8 cellular contexts compared by ENCODE assay signal in the genomic region with DNA sequence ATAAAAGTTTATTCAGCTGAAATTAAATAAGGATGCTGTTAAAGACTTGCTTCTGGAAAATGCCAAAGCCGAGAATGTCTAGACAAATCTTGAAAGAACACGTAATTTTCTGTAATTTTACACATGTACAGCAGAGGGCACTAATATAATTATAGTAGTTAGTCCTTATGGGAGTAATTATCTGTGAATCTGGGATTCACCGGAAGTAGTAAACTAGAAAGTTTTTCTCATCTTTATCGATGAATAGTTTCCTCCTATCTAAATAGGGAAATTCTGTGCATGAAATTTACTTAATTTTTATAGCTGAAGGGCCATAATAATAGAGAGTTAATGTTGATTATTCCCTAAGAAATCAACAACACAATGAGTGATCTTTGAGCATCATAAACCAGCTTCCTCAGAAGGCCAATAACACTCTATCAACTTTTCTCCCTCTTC. TPM values are rescaled to one million over a fixed set of nuclear protein-coding genes. Genes with fewer than 3 reads are reported as not detected.
DNase-seq lines count a peak whose midpoint lies in the region; ATAC-seq, FAIRE-seq and TF ChIP-seq lines count a peak whose summit lies in the region.

No MANE protein-coding gene starts in this region.

- H3K4me1 ChIP-seq in A673 (ENCODE audit: insufficient read depth, low read length, poor library complexity, severe bottlenecking) (no peaks in the 10 kb centered on the region), GM23248 (ENCODE audit: insufficient read depth) (peaks cover 4% of the 10 kb centered on the region; the same call in 1 of the 2 replicates)

- peak; percentile 53 for TF ChIP-seq CTCF in A673 (conservative IDR thresholded peaks at IDR 0.05; ENCODE audit: low read depth, low read length)

- H3F3A ChIP-seq in GM23248 (ENCODE audit: insufficient read depth): no peaks in the 10 kb centered on the region

- POLR2A ChIA-PET in A673 (lab: Charles Lee; ENCODE audit: low non-redundant PET): no interaction called here

- H3K4me2 ChIP-seq in GM23248 (ENCODE audit: unreplicated experiment): peak overlapping the region; percentile 59

- H3K27ac ChIP-seq in A673 (ENCODE audit: low read depth, low read length, poor library complexity, severe bottlenecking) (no peak overlapping the region), GM23248 (no peak overlapping the region)

- in situ Hi-C loops in GM23248 (cut with MboI): no loop called here

- DNase-seq in A673 (ENCODE audit: low spot score) (peak; percentile 48), GM23248 (peak; percentile 72), NCI-H69 (lab: John Stamatoyannopoulos, UW) (peak; percentile 89), myocyte (ENCODE audit: low read depth) (peak; percentile 52)
- no peak for DNase-seq in stimulated activated naive CD4-positive, alpha-beta T cell (lab: John Stamatoyannopoulos, UW)

- BruUV-seq in A673 (replicated peaks; lab: Mats Ljungman, UMichigan): no TSS peak

- H3K36me3 ChIP-seq in A673 (ENCODE audit: insufficient read depth, low read length, poor library complexity, severe bottlenecking) (no peaks in the 10 kb centered on the region), GM23248 (ENCODE audit: low read depth) (no peaks in the 10 kb centered on the region)

- H3K9me3 ChIP-seq in A673 (ENCODE audit: low read depth, low read length, poor library complexity, severe bottlenecking) (no peaks in the 10 kb centered on the region), GM23248 (ENCODE audit: low read depth) (no peaks in the 10 kb centered on the region)

- no peaks in the 10 kb centered on the region for H3K27me3 ChIP-seq in A673 (replicated peaks; ENCODE audit: insufficient read depth, low read depth, low read length, poor library complexity)
- no peaks in the 10 kb centered on the region for H3K27me3 ChIP-seq in GM23248 (replicated peaks; ENCODE audit: insufficient read depth)

- CTCF ChIA-PET in A673 (lab: Charles Lee): interaction anchor here (1.0 kb wide), 1 partner anchor 286 kb away, joined by 3 read pairs; no protein-coding TSS in a partner anchor

- H3K9ac ChIP-seq in GM23248: no peak overlapping the region

- no peak for ATAC-seq in HG02610 (IDR thresholded peaks at IDR 0.05; ENCODE audit: unreplicated experiment)
- no peak for ATAC-seq in activated CD4-positive, CD25-positive, alpha-beta regulatory T cell treated with anti-CD3 and anti-CD28 coated beads, Interleukin-2, amount 50 U/mL, for 24 hours

- H3K4me3 ChIP-seq in A673 (ENCODE audit: low read depth, low read length, poor library complexity, severe bottlenecking): no peak overlapping the region
- peak overlapping the region; percentile 22 for H3K4me3 ChIP-seq in GM23248

- peak overlapping the region; percentile 89 for H2AFZ ChIP-seq in GM23248

- no peaks in the 10 kb centered on the region for H4K20me1 ChIP-seq in GM23248 (ENCODE audit: insufficient read depth)

- peak; percentile 86 for FAIRE-seq in colon (lab: Jason Lieb, UNC)

- no peaks in the 10 kb centered on the region for H3K79me2 ChIP-seq in GM23248 (ENCODE audit: insufficient read depth)

- 1 to 2% methylated on average over 4 of the region's 4 CpGs for WGBS in GM23248 (ENCODE audit: low coverage in 1 of 2, low lambda C conversion rate in 2 of 2, missing lambda C conversion rate in 2 of 2), 2 experiments

- H3K9me2 ChIP-seq in GM23248 (ENCODE audit: insufficient read depth): no peaks in the 10 kb centered on the region

- intact Hi-C loops in A673 (cut with micrococcal nuclease; ENCODE audit: unreplicated experiment): loop anchor here (2.0 kb wide), 2 partner anchors 286 to 346 kb away; no protein-coding TSS in a partner anchor

RNA-seq across cellular contexts. Expression of a gene that starts 18.4 kb away (rescaled TPM):
- 6.6 and 7.7 TPM in 2 replicates for total RNA-seq in A673 (2021)
- 7.0 and 7.2 TPM in 2 replicates for total RNA-seq in GM23248 (2014; rRNA removed; shearing (Covaris generic))
- polyA plus RNA-seq in GM23248 (2016; fragmentation: Nextera tagmentation; extraction: Ambion mirVana): 4.8 and 4.9 TPM in 2 replicates
- total RNA-seq in myocyte: 6.5 and 7.4 TPM in 2 replicates
- 1.4 TPM for polyA plus RNA-seq in myocyte (2012)

Comparison
In these comparisons a context has a peak if more than half of its experiments do, and no peak if none do; other contexts are left out.
1. DNase-seq: peak in A673 (single experiment), GM23248 (single experiment), NCI-H69 (single experiment) and myocyte (single experiment); none in stimulated activated naive CD4-positive, alpha-beta T cell (0 of 6).